Comparison of ENCODE assay signal across 35 cellular contexts in genomic region chr1:166626711-166627110, GRCh38.
"Had no signal": no experiment of that assay in that cellular context is flagged by ENCODE, and none has a peak within 500 bp of the region (broad histone marks: within the 10 kb centered on the region; RNA-seq: fewer than 3 reads in every experiment).

No MANE protein-coding gene starts in this region.

- H3K36me3 ChIP-seq: MG63 had no signal

- H3K9me3 ChIP-seq: MG63 had no signal

- DNase-seq: Karpas-422, Kasumi-1, MG63, MM.1S, MV-4-11, NCI-H1048, NCI-H1092, NCI-H1092 treated with DMSO at 0.1 percent for 48 hours, NCI-H1105, NCI-H1105 treated with DMSO at 0.1 percent for 48 hours, NCI-H1417, NCI-H1417 treated with DMSO at 0.1 percent for 48 hours, NCI-H1436, NCI-H1436 treated with DMSO at 0.1 percent for 48 hours, NCI-H146, NCI-H1694, NCI-H1694 treated with DMSO at 0.1 percent for 48 hours, NCI-H187, NCI-H187 treated with DMSO at 0.1 percent for 48 hours, NCI-H1930, NCI-H2029, NCI-H2029 treated with DMSO at 0.1 percent for 48 hours, NCI-H2081, NCI-H2081 treated with DMSO at 0.1 percent for 48 hours, NCI-H2107, NCI-H2171, NCI-H2171 treated with DMSO at 0.1 percent for 48 hours, NCI-H2227 treated with DMSO at 0.1 percent for 48 hours, NCI-H226, NCI-H345, NCI-H446, NCI-H446 treated with DMSO at 0.1 percent for 48 hours, NCI-H510A, NCI-H510A treated with DMSO at 0.1 percent for 48 hours, NCI-H524 had no signal

- H3K4me3 ChIP-seq: MG63 had no signal
